8 cellular contexts compared by ENCODE assay signal in the genomic region with DNA sequence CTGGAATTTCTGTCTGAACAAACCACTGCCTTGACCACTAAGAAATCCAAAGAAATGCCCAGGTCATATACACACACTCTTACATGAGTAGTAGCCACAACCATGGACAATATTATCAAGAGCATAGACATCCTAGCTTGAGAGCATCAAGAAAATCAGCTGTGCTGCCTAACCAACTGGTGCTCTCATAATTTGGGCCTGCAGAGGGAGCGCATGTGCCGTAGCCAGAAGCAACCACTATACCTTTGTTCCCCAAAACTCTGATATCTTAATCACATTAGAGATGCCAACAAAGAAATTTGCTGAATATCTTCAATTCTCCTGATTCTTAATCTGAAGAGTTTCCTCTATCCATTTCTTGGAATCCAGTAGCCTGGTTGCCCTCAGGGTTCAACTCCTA.
DNase-seq lines count a peak whose midpoint lies in the region; ATAC-seq and TF ChIP-seq lines count a peak whose summit lies in the region.

No MANE protein-coding gene starts in this region.

- H3K9me3 Mint-ChIP-seq in natural killer cell (no peaks in the 10 kb centered on the region), memory B cell (no peaks in the 10 kb centered on the region)
- no peaks in the 10 kb centered on the region for H3K9me3 Mint-ChIP-seq in natural killer cell treated with Interleukin-12 subunit alpha and Interleukin-12 subunit beta and Interleukin-15 and Interleukin-18, amount 100 ng/mL, for 72 hours

- H3K27ac Mint-ChIP-seq in natural killer cell (no peak overlapping the region), memory B cell (no peak overlapping the region)
- H3K27ac Mint-ChIP-seq in natural killer cell treated with Interleukin-12 subunit alpha and Interleukin-12 subunit beta and Interleukin-15 and Interleukin-18, amount 100 ng/mL, for 72 hours: no peak overlapping the region

- H3K27me3 Mint-ChIP-seq in natural killer cell (ENCODE audit: low read depth in 2 of 2): peaks cover 0 to 29% of the 10 kb centered on the region in 2 donors
- H3K27me3 Mint-ChIP-seq in natural killer cell treated with Interleukin-12 subunit alpha and Interleukin-12 subunit beta and Interleukin-15 and Interleukin-18, amount 100 ng/mL, for 72 hours: peaks cover 11 to 17% of the 10 kb centered on the region in 2 donors
- peaks cover 7% of the 10 kb centered on the region for H3K27me3 Mint-ChIP-seq in memory B cell

- ATAC-seq in natural killer cell (peak in 2 of 3 donors; percentile 40 to 48), memory B cell (ENCODE audit: low read depth) (peak; percentile 53), GM19328 (IDR thresholded peaks at IDR 0.05; ENCODE audit: unreplicated experiment) (no peak)
- ATAC-seq in natural killer cell treated with Interleukin-12 subunit alpha and Interleukin-12 subunit beta and Interleukin-15 and Interleukin-18, amount 100 ng/mL, for 72 hours: no peak

- no peak overlapping the region for H3K4me3 Mint-ChIP-seq in natural killer cell
- no peak overlapping the region for H3K4me3 Mint-ChIP-seq in natural killer cell treated with Interleukin-12 subunit alpha and Interleukin-12 subunit beta and Interleukin-15 and Interleukin-18, amount 100 ng/mL, for 72 hours
- H3K4me3 Mint-ChIP-seq in memory B cell: no peak overlapping the region

- no peak for DNase-seq in natural killer cell
- DNase-seq in natural killer cell treated with Interleukin-12 subunit alpha and Interleukin-12 subunit beta and Interleukin-15 and Interleukin-18, amount 100 ng/mL, for 72 hours (ENCODE audit: low spot score): no peak
- peak; percentile 2 for DNase-seq in NCI-H2107 (lab: John Stamatoyannopoulos, UW)
- peak; percentile 32 for DNase-seq in activated naive CD4-positive, alpha-beta T cell treated with anti-CD3 and anti-CD28 coated beads, Interleukin-2, amount 50 U/mL, for 16 hours
- DNase-seq in memory B cell (ENCODE audit: low spot score in 2 of 2): peak; percentile 9 to 24
- no peak for DNase-seq in middle frontal gyrus (ENCODE audit: extremely low spot score, low spot score)
- no peak for DNase-seq in NCI-H446 (lab: John Stamatoyannopoulos, UW)

- no peak for TF ChIP-seq CTCF in natural killer cell (IDR thresholded peaks at IDR 0.05)

- H3K4me1 Mint-ChIP-seq in natural killer cell: no peaks in the 10 kb centered on the region
- H3K4me1 Mint-ChIP-seq in natural killer cell treated with Interleukin-12 subunit alpha and Interleukin-12 subunit beta and Interleukin-15 and Interleukin-18, amount 100 ng/mL, for 72 hours (ENCODE audit: low read depth in 2 of 2): peaks cover 0 to 4% of the 10 kb centered on the region in 2 donors
- H3K4me1 Mint-ChIP-seq in memory B cell: no peaks in the 10 kb centered on the region

- H3K36me3 Mint-ChIP-seq in natural killer cell (no peaks in the 10 kb centered on the region), memory B cell (no peaks in the 10 kb centered on the region)
- H3K36me3 Mint-ChIP-seq in natural killer cell treated with Interleukin-12 subunit alpha and Interleukin-12 subunit beta and Interleukin-15 and Interleukin-18, amount 100 ng/mL, for 72 hours: no peaks in the 10 kb centered on the region

- intact Hi-C loops in natural killer cell (cut with micrococcal nuclease): loop anchor here (1.0 to 10.0 kb wide), 2 partner anchors 305 to 413 kb away; no protein-coding TSS in a partner anchor

Comparison
In these comparisons a context has a peak if more than half of its experiments do, and no peak if none do; other contexts are left out.
1. ATAC-seq: peak in natural killer cell (2 of 3) and memory B cell (single experiment); none in natural killer cell treated with Interleukin-12 subunit alpha and Interleukin-12 subunit beta and Interleukin-15 and Interleukin-18, amount 100 ng/mL, for 72 hours (0 of 2) and GM19328 (single experiment).
2. DNase-seq: peak in NCI-H2107 (single experiment), activated naive CD4-positive, alpha-beta T cell treated with anti-CD3 and anti-CD28 coated beads, Interleukin-2, amount 50 U/mL, for 16 hours (single experiment) and memory B cell (2 of 2); none in natural killer cell (single experiment), natural killer cell treated with Interleukin-12 subunit alpha and Interleukin-12 subunit beta and Interleukin-15 and Interleukin-18, amount 100 ng/mL, for 72 hours (single experiment), middle frontal gyrus (single experiment) and NCI-H446 (0 of 2).